13 cellular contexts compared by ENCODE assay signal in genomic region chr9:114223564-114224246, GRCh38.
DNase-seq lines count a peak whose midpoint lies in the region; FAIRE-seq and TF ChIP-seq lines count a peak whose summit lies in the region.
"Had no signal": no experiment of that assay in that cellular context is flagged by ENCODE, and none has a peak within 500 bp of the region (broad histone marks: within the 10 kb centered on the region; RNA-seq: fewer than 3 reads in every experiment).

No MANE protein-coding gene starts in this region.

- no peak overlapping the region for H3K27ac Mint-ChIP-seq in CD8-positive, alpha-beta memory T cell
- H3K27ac Mint-ChIP-seq in activated naive CD8-positive, alpha-beta T cell treated with anti-CD3 and anti-CD28 coated beads for 36 hours: no peak overlapping the region
- H3K27ac Mint-ChIP-seq: activated T-helper 17 cell treated with anti-CD3 and anti-CD28 coated beads, Interleukin-2, amount 50 U/mL, for 72 hours; memory B cell had no signal

- H3K4me3 Mint-ChIP-seq in CD8-positive, alpha-beta memory T cell: no peak overlapping the region
- no peak overlapping the region for H3K4me3 Mint-ChIP-seq in activated naive CD8-positive, alpha-beta T cell treated with anti-CD3 and anti-CD28 coated beads for 36 hours
- H3K4me3 Mint-ChIP-seq: activated T-helper 17 cell treated with anti-CD3 and anti-CD28 coated beads, Interleukin-2, amount 50 U/mL, for 72 hours; memory B cell had no signal

- DNase-seq in HT-29 (ENCODE audit: low spot score): peak; percentile 30
- peak; percentile 75 for DNase-seq in hepatic stellate cell (ENCODE audit: low spot score)
- no peak for DNase-seq in DMS114 treated with DMSO at 0.1 percent for 48 hours (lab: John Stamatoyannopoulos, UW; ENCODE audit: unreplicated experiment)
- DNase-seq in CD8-positive, alpha-beta memory T cell: no peak
- DNase-seq in activated naive CD8-positive, alpha-beta T cell treated with anti-CD3 and anti-CD28 coated beads for 36 hours: no peak
- DNase-seq in frontal cortex (ENCODE audit: low spot score in 2 of 2): no peak
- DNase-seq: effector memory CD4-positive, alpha-beta T cell; GOT3; T1000 had no signal

- no peaks in the 10 kb centered on the region for H3K27me3 ChIP-seq in ACC112 (ENCODE audit: insufficient read depth, low read length)
- no peaks in the 10 kb centered on the region for H3K27me3 ChIP-seq in CD8-positive, alpha-beta memory T cell (ENCODE audit: insufficient read depth, low read length, poor library complexity, severe bottlenecking)

- H3K36me3 Mint-ChIP-seq in CD8-positive, alpha-beta memory T cell: no peaks in the 10 kb centered on the region
- H3K36me3 Mint-ChIP-seq in activated naive CD8-positive, alpha-beta T cell treated with anti-CD3 and anti-CD28 coated beads for 36 hours: no peaks in the 10 kb centered on the region
- H3K36me3 Mint-ChIP-seq: memory B cell had no signal

- H3K4me1 ChIP-seq in ACC112 (ENCODE audit: control insufficient read depth, insufficient read depth, low read length, unreplicated experiment): peaks cover 41% of the 10 kb centered on the region
- H3K4me1 ChIP-seq in CD8-positive, alpha-beta memory T cell (ENCODE audit: insufficient read depth, low read length): no peaks in the 10 kb centered on the region

- no peaks in the 10 kb centered on the region for H3K36me3 ChIP-seq in ACC112 (ENCODE audit: insufficient read depth, low read length)
- H3K36me3 ChIP-seq in CD8-positive, alpha-beta memory T cell (ENCODE audit: insufficient read depth, low read length): no peaks in the 10 kb centered on the region

- POLR2A ChIA-PET in CD8-positive, alpha-beta memory T cell (lab: Charles Lee): no interaction called here

- H3K27ac ChIP-seq in ACC112 (ENCODE audit: low read depth, low read length): peak overlapping the region; percentile 87
- H3K27ac ChIP-seq in VCaP: peak overlapping the region; percentile 18; the same call in 1 of the 2 replicates
- H3K27ac ChIP-seq in CD8-positive, alpha-beta memory T cell (ENCODE audit: low read depth, low read length): no peak overlapping the region

- H3K4me1 Mint-ChIP-seq in CD8-positive, alpha-beta memory T cell: no peaks in the 10 kb centered on the region
- no peaks in the 10 kb centered on the region for H3K4me1 Mint-ChIP-seq in activated naive CD8-positive, alpha-beta T cell treated with anti-CD3 and anti-CD28 coated beads for 36 hours
- H3K4me1 Mint-ChIP-seq: activated T-helper 17 cell treated with anti-CD3 and anti-CD28 coated beads, Interleukin-2, amount 50 U/mL, for 72 hours; memory B cell had no signal

- H3K9me3 Mint-ChIP-seq in CD8-positive, alpha-beta memory T cell: no peaks in the 10 kb centered on the region
- no peaks in the 10 kb centered on the region for H3K9me3 Mint-ChIP-seq in activated naive CD8-positive, alpha-beta T cell treated with anti-CD3 and anti-CD28 coated beads for 36 hours
- H3K9me3 Mint-ChIP-seq: activated T-helper 17 cell treated with anti-CD3 and anti-CD28 coated beads, Interleukin-2, amount 50 U/mL, for 72 hours; memory B cell had no signal

- H2AFZ ChIP-seq in ACC112 (ENCODE audit: low read length, unreplicated experiment): no peak overlapping the region

- H3K27me3 Mint-ChIP-seq in CD8-positive, alpha-beta memory T cell: peaks cover 3 to 4% of the 10 kb centered on the region in 2 donors
- H3K27me3 Mint-ChIP-seq in activated naive CD8-positive, alpha-beta T cell treated with anti-CD3 and anti-CD28 coated beads for 36 hours: no peaks in the 10 kb centered on the region
- H3K27me3 Mint-ChIP-seq: activated T-helper 17 cell treated with anti-CD3 and anti-CD28 coated beads, Interleukin-2, amount 50 U/mL, for 72 hours had no signal

- peak overlapping the region; percentile 49 for H3K4me3 ChIP-seq in ACC112 (ENCODE audit: low read depth, low read length)
- no peak overlapping the region for H3K4me3 ChIP-seq in CD8-positive, alpha-beta memory T cell (ENCODE audit: low read length)

- no peak for FAIRE-seq in frontal cortex (lab: Jason Lieb, UNC)

- CTCF ChIA-PET in CD8-positive, alpha-beta memory T cell (lab: Charles Lee): no interaction called here

- no peaks in the 10 kb centered on the region for H3K9me3 ChIP-seq in CD8-positive, alpha-beta memory T cell (ENCODE audit: low read length)

- TF ChIP-seq CTCF in VCaP (conservative IDR thresholded peaks at IDR 0.05): no peak

- H3K79me2 ChIP-seq in ACC112 (ENCODE audit: control insufficient read depth, insufficient read depth, low read length, unreplicated experiment): no peaks in the 10 kb centered on the region

Comparison
In these comparisons a context has a peak if more than half of its experiments do, and no peak if none do; other contexts are left out.
1. DNase-seq: peak in HT-29 (single experiment) and hepatic stellate cell (single experiment); none in DMS114 treated with DMSO at 0.1 percent for 48 hours (single experiment), CD8-positive, alpha-beta memory T cell (0 of 5), activated naive CD8-positive, alpha-beta T cell treated with anti-CD3 and anti-CD28 coated beads for 36 hours (single experiment) and frontal cortex (0 of 2).